Comparison of ENCODE assay signal across 15 cellular contexts in the genomic region with DNA sequence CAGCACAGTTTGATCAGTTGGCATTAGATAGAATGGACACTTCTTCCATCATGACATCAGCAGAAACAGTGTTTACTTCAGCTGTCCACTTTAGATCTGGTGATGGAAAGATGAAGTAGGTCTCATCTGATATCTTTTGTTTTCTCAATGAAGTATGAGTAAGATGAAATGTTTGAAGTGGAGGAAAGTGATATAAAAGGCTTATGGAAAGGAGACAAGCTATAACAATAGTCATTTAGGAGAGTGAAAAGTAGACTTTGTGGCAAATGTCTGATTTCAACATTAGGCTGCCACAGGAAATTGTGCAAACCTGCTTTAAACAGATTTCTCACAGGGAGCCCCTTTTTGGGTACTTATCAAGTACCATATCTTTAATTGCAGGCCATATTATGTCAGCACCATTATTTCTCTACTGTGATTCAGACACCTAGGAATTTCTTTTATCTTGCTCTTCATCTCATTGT. TPM values are rescaled to one million over a fixed set of nuclear protein-coding genes. Genes with fewer than 3 reads are reported as not detected.
DNase-seq lines count a peak whose midpoint lies in the region; ATAC-seq and TF ChIP-seq lines count a peak whose summit lies in the region.
"Had no signal": no experiment of that assay in that cellular context is flagged by ENCODE, and none has a peak within 500 bp of the region (broad histone marks: within the 10 kb centered on the region; RNA-seq: fewer than 3 reads in every experiment).

No MANE protein-coding gene starts in this region.

- H2AFZ ChIP-seq in mesenchymal stem cell (ENCODE audit: low read depth, low read length), result no peak overlapping the region
- no peak overlapping the region for H2AFZ ChIP-seq in Karpas-422 (ENCODE audit: low read length)

- H3K9me3 Mint-ChIP-seq in T-helper 2 cell treated with Interferon-gamma antibody and Interleukin-4, amounts not matched to agents 5 μg/mL and 100 μg/mL, for 36 hours, result no peaks in the 10 kb centered on the region
- H3K9me3 Mint-ChIP-seq: activated CD4-positive, alpha-beta memory T cell treated with anti-CD3 and anti-CD28 coated beads, Interleukin-2, amount 10 ng/mL, durations not matched to agents 7 days and 5 days; natural killer cell; type B pancreatic cell had no signal

- no peak overlapping the region for H2BK12ac ChIP-seq in mesenchymal stem cell (ENCODE audit: low read length in 2 of 2)

- no peak for TF ChIP-seq POLR2A in stomach (IDR thresholded peaks at IDR 0.05)

- H4K91ac ChIP-seq in mesenchymal stem cell (ENCODE audit: low read length), result no peak overlapping the region

- H3K4me2 ChIP-seq in mesenchymal stem cell (ENCODE audit: low read length, poor library complexity, severe bottlenecking) (no peak overlapping the region), Karpas-422 (ENCODE audit: low read depth, low read length, poor library complexity, severe bottlenecking) (no peak overlapping the region)

- H3K4me1 ChIP-seq in mesenchymal stem cell (ENCODE audit: control insufficient read depth, insufficient read depth, low read depth, low read length) (no peaks in the 10 kb centered on the region), Karpas-422 (ENCODE audit: low read length) (no peaks in the 10 kb centered on the region), stomach (no peaks in the 10 kb centered on the region)

- no peak overlapping the region for H2AK5ac ChIP-seq in mesenchymal stem cell (ENCODE audit: low read length, severe bottlenecking)

- no peak overlapping the region for H4K8ac ChIP-seq in mesenchymal stem cell (ENCODE audit: low read length)

- H3K4me3 ChIP-seq in mesenchymal stem cell (ENCODE audit: insufficient read depth in 1 of 2, low read depth in 1 of 2, low read length in 2 of 2) (no peak overlapping the region), Karpas-422 (ENCODE audit: low read length) (no peak overlapping the region), stomach (no peak overlapping the region)

- no peak overlapping the region for H2BK15ac ChIP-seq in mesenchymal stem cell (ENCODE audit: low read depth, poor library complexity, severe bottlenecking)

- no peaks in the 10 kb centered on the region for H4K20me1 ChIP-seq in Karpas-422 (ENCODE audit: insufficient read depth, low read depth, low read length)

- no peak overlapping the region for H3K23ac ChIP-seq in mesenchymal stem cell (ENCODE audit: low read length in 2 of 2)

- DNase-seq in NCI-H146 treated with DMSO at 0.1 percent for 48 hours (lab: John Stamatoyannopoulos, UW; ENCODE audit: unreplicated experiment), result peak; percentile 2
- no peak for DNase-seq in NCI-H146 (lab: John Stamatoyannopoulos, UW)
- peak; percentile 50 for DNase-seq in LHCN-M2 (ENCODE audit: low read depth)
- DNase-seq in T-helper 2 cell treated with Interferon-gamma antibody and Interleukin-4, amounts not matched to agents 5 μg/mL and 100 μg/mL, for 36 hours (ENCODE audit: low spot score), result peak; percentile 12
- peak; percentile 23 for DNase-seq in mesenchymal stem cell
- DNase-seq in Karpas-422, result no peak
- DNase-seq in stomach, result no peak
- DNase-seq: activated CD4-positive, alpha-beta memory T cell treated with anti-CD3 and anti-CD28 coated beads, Interleukin-2, amount 10 ng/mL, durations not matched to agents 7 days and 5 days; MM.1S; natural killer cell; Right ventricle myocardium superior; stimulated activated CD4-positive, alpha-beta T cell treated with anti-CD3 and anti-CD28 coated beads, Interleukin-4, amount 100 ng/mL, for 1 hour had no signal

- no peak overlapping the region for H3K4ac ChIP-seq in mesenchymal stem cell (ENCODE audit: low read depth in 1 of 2, low read length in 2 of 2)

- no peaks in the 10 kb centered on the region for H3K27me3 ChIP-seq in mesenchymal stem cell (ENCODE audit: control insufficient read depth in 1 of 2, insufficient read depth in 1 of 2, low read length in 2 of 2)
- H3K27me3 ChIP-seq in Karpas-422 (ENCODE audit: low read length), result no peaks in the 10 kb centered on the region
- no peaks in the 10 kb centered on the region for H3K27me3 ChIP-seq in stomach

- H3K27ac ChIP-seq in mesenchymal stem cell (ENCODE audit: low read length, poor library complexity, severe bottlenecking) (no peak overlapping the region), Karpas-422 (ENCODE audit: low read length) (no peak overlapping the region), stomach (no peak overlapping the region)

- no peaks in the 10 kb centered on the region for H3K9me2 ChIP-seq in Karpas-422 (replicated peaks; ENCODE audit: insufficient read depth, low read length)

- no peaks in the 10 kb centered on the region for H3K27me3 Mint-ChIP-seq in T-helper 2 cell treated with Interferon-gamma antibody and Interleukin-4, amounts not matched to agents 5 μg/mL and 100 μg/mL, for 36 hours (ENCODE audit: low read depth)
- H3K27me3 Mint-ChIP-seq: activated CD4-positive, alpha-beta memory T cell treated with anti-CD3 and anti-CD28 coated beads, Interleukin-2, amount 10 ng/mL, durations not matched to agents 7 days and 5 days; type B pancreatic cell had no signal

- peaks cover 3% of the 10 kb centered on the region for H3K36me3 Mint-ChIP-seq in T-helper 2 cell treated with Interferon-gamma antibody and Interleukin-4, amounts not matched to agents 5 μg/mL and 100 μg/mL, for 36 hours (ENCODE audit: low read depth)
- H3K36me3 Mint-ChIP-seq: natural killer cell, type B pancreatic cell had no signal

- intact Hi-C loops in stomach (cut with DNase I; ENCODE audit: low total_unique reads), result no loop called here

- no peaks in the 10 kb centered on the region for H3K79me1 ChIP-seq in mesenchymal stem cell (replicated peaks; ENCODE audit: low read length, poor library complexity, severe bottlenecking)

- no peaks in the 10 kb centered on the region for H3K36me3 ChIP-seq in mesenchymal stem cell (ENCODE audit: control insufficient read depth in 1 of 2, insufficient read depth in 2 of 2, low read depth in 1 of 2, low read length in 2 of 2)
- no peaks in the 10 kb centered on the region for H3K36me3 ChIP-seq in Karpas-422 (ENCODE audit: insufficient read depth, low read length)
- H3K36me3 ChIP-seq in stomach, result no peaks in the 10 kb centered on the region

- no peaks in the 10 kb centered on the region for H3K9me3 ChIP-seq in mesenchymal stem cell (ENCODE audit: control insufficient read depth, low read length)
- H3K9me3 ChIP-seq in Karpas-422 (ENCODE audit: low read length), result no peaks in the 10 kb centered on the region
- H3K9me3 ChIP-seq in stomach, result no peaks in the 10 kb centered on the region

- no peaks in the 10 kb centered on the region for H3K79me2 ChIP-seq in Karpas-422 (ENCODE audit: low read length)

- H2BK5ac ChIP-seq in mesenchymal stem cell (ENCODE audit: low read depth, low read length, poor library complexity, severe bottlenecking), result no peak overlapping the region

- H3K18ac ChIP-seq in mesenchymal stem cell (ENCODE audit: low read depth in 1 of 2, low read length in 2 of 2), result no peak overlapping the region

- ATAC-seq in HG03175 (IDR thresholded peaks at IDR 0.05; ENCODE audit: unreplicated experiment), result no peak

- H3K14ac ChIP-seq in mesenchymal stem cell (ENCODE audit: low read length in 2 of 2), result no peak overlapping the region

- no peak for TF ChIP-seq EP300 in stomach (IDR thresholded peaks at IDR 0.05)

- TF ChIP-seq CTCF in stomach (IDR thresholded peaks at IDR 0.05), result no peak

- no peak overlapping the region for H2BK120ac ChIP-seq in mesenchymal stem cell (ENCODE audit: low read depth, low read length)

- peaks cover 16% of the 10 kb centered on the region for H3K4me1 Mint-ChIP-seq in T-helper 2 cell treated with Interferon-gamma antibody and Interleukin-4, amounts not matched to agents 5 μg/mL and 100 μg/mL, for 36 hours (ENCODE audit: low read depth)
- H3K4me1 Mint-ChIP-seq: natural killer cell had no signal

- H3K27ac Mint-ChIP-seq in T-helper 2 cell treated with Interferon-gamma antibody and Interleukin-4, amounts not matched to agents 5 μg/mL and 100 μg/mL, for 36 hours, result no peak overlapping the region
- H3K27ac Mint-ChIP-seq: activated CD4-positive, alpha-beta memory T cell treated with anti-CD3 and anti-CD28 coated beads, Interleukin-2, amount 10 ng/mL, durations not matched to agents 7 days and 5 days; natural killer cell; type B pancreatic cell had no signal

- no peak overlapping the region for H3K4me3 Mint-ChIP-seq in T-helper 2 cell treated with Interferon-gamma antibody and Interleukin-4, amounts not matched to agents 5 μg/mL and 100 μg/mL, for 36 hours
- H3K4me3 Mint-ChIP-seq: activated CD4-positive, alpha-beta memory T cell treated with anti-CD3 and anti-CD28 coated beads, Interleukin-2, amount 10 ng/mL, durations not matched to agents 7 days and 5 days; natural killer cell; type B pancreatic cell had no signal

- H3K9ac ChIP-seq in mesenchymal stem cell (ENCODE audit: low read length) (no peak overlapping the region), Karpas-422 (ENCODE audit: low read length) (no peak overlapping the region)

RNA-seq across cellular contexts. Expression of gene PDC, which starts 18.2 kb away (rescaled TPM):
- not detected in 2 replicates for total RNA-seq in LHCN-M2 (2014; rRNA removed)
- polyA plus RNA-seq in LHCN-M2 (2012), result not detected
- polyA plus RNA-seq in mesenchymal stem cell (2013, experiment 1 of 2), result not detected
- polyA plus RNA-seq in mesenchymal stem cell (2013, experiment 2 of 2), result not detected
- total RNA-seq in Karpas-422 (2014; rRNA removed; shearing (Covaris generic); ENCODE audit: low replicate concordance), result not detected in 2 replicates
- not detected for total RNA-seq in stomach
- polyA plus RNA-seq in stomach, result not detected
- total RNA-seq: activated CD4-positive, alpha-beta memory T cell treated with anti-CD3 and anti-CD28 coated beads, Interleukin-2, amount 10 ng/mL, durations not matched to agents 7 days and 5 days; cerebellum; natural killer cell; Right ventricle myocardium superior had no signal

Comparison
In these comparisons a context has a peak if more than half of its experiments do, and no peak if none do; other contexts are left out.
1. DNase-seq: peak in NCI-H146 treated with DMSO at 0.1 percent for 48 hours (single experiment), LHCN-M2 (single experiment), T-helper 2 cell treated with Interferon-gamma antibody and Interleukin-4, amounts not matched to agents 5 μg/mL and 100 μg/mL, for 36 hours (single experiment) and mesenchymal stem cell (single experiment); none in NCI-H146 (single experiment), Karpas-422 (single experiment) and stomach (single experiment).